In genomic region chr11:100635194-100635593, GRCh38 we compare ENCODE assay signal across 22 cellular contexts. TPM values are rescaled to one million over a fixed set of nuclear protein-coding genes. Genes with fewer than 3 reads are reported as not detected.
"Had no signal": no experiment of that assay in that cellular context is flagged by ENCODE, and none has a peak within 500 bp of the region (broad histone marks: within the 10 kb centered on the region; RNA-seq: fewer than 3 reads in every experiment).

No MANE protein-coding gene starts in this region.

- H3K27ac ChIP-seq: colonic mucosa, pancreas, psoas muscle, skin epidermis, tibial nerve, uterus had no signal

- H3K4me1 ChIP-seq: colonic mucosa, lower lobe of right lung, pancreas, uterus had no signal

- FAIRE-seq: bronchial epithelial cell, pancreas had no signal

- H3K36me3 ChIP-seq: colonic mucosa, heart right ventricle, lower lobe of right lung, pancreas, tibial nerve, uterus had no signal

- H3K27me3 ChIP-seq: colonic mucosa, heart right ventricle, pancreas, tibial nerve, uterus had no signal

- DNase-seq: activated B cell treated with CpG ODN at 0.5 μM for 24 hours; activated CD4-positive, alpha-beta memory T cell treated with anti-CD3 and anti-CD28 coated beads for 36 hours; activated CD4-positive, alpha-beta T cell treated with anti-CD3 and anti-CD28 coated beads for 4 hours; activated naive CD4-positive, alpha-beta T cell treated with Interleukin-2 at 50 U/mL for 16 hours; activated naive CD8-positive, alpha-beta T cell treated with anti-CD3 and anti-CD28 coated beads, Interleukin-2, amount 10 ng/mL, durations not matched to agents 7 days and 5 days; activated T-cell treated with anti-CD3 and anti-CD28 coated beads, Interleukin-2, amount 50 U/mL, for 48 hours; amniotic stem cell; colonic mucosa; heart right ventricle; islet precursor cell; lower lobe of right lung; natural killer cell; pancreas; psoas muscle; right cardiac atrium; stimulated activated CD4-positive, alpha-beta T cell treated with anti-CD3 and anti-CD28 coated beads, Interleukin-1b, Interleukin-23, amount 100 ng/mL, for 48 hours; stimulated activated naive CD8-positive, alpha-beta T cell treated with anti-CD3 and anti-CD28 coated beads, Interleukin-15, amount 100 ng/mL, for 72 hours; T1000; uterus had no signal

- H3K9me3 ChIP-seq: colonic mucosa, lower lobe of right lung, pancreas, psoas muscle, uterus had no signal

- ATAC-seq: heart right ventricle; lower lobe of right lung; natural killer cell; pancreas; psoas muscle; right cardiac atrium; stimulated activated naive CD8-positive, alpha-beta T cell treated with anti-CD3 and anti-CD28 coated beads, Interleukin-15, amount 100 ng/mL, for 72 hours had no signal

- H3K4me3 ChIP-seq: colonic mucosa, heart right ventricle, lower lobe of right lung, pancreas, psoas muscle, skin epidermis, tibial nerve, uterus had no signal

RNA-seq across cellular contexts. Expression of gene ARHGAP42, which starts 51.9 kb away (rescaled TPM):
- total RNA-seq: activated CD4-positive, alpha-beta memory T cell treated with anti-CD3 and anti-CD28 coated beads for 36 hours; activated naive CD8-positive, alpha-beta T cell treated with anti-CD3 and anti-CD28 coated beads, Interleukin-2, amount 10 ng/mL, durations not matched to agents 7 days and 5 days had no signal
